In genomic region chr1:206375552-206375951, GRCh38 we compare ENCODE assay signal across 8 cellular contexts.
DNase-seq lines count a peak whose midpoint lies in the region; ATAC-seq, FAIRE-seq and TF ChIP-seq lines count a peak whose summit lies in the region.
"Not testable (repeated sequence)": the region's sequence is repeated elsewhere in the genome, so short reads cannot be mapped to it uniquely, and the experiment has no call there.

No MANE protein-coding gene starts in this region.

- peak overlapping the region; percentile 48; the same call in 1 of the 2 replicates for H3K27ac ChIP-seq in ACC112 (ENCODE audit: low read depth, low read length)
- H3K27ac ChIP-seq in astrocyte (ENCODE audit: low read depth, low read length); HepG2 (ENCODE audit: extremely low read length, insufficient read depth, low read length); small intestine (ENCODE audit: low read depth in 1 of 2, low read length in 1 of 2): not testable (repeated sequence)

- not testable (repeated sequence) for TF ChIP-seq POLR2A in HepG2 (IDR thresholded peaks at IDR 0.05; ENCODE audit: insufficient read depth in 1 of 2, low read depth in 2 of 2, low read length in 2 of 2)

- H3K27me3 Mint-ChIP-seq in astrocyte (ENCODE audit: low read depth, unreplicated experiment); nephron (ENCODE audit: low read depth): not testable (repeated sequence)

- H3K4me3 ChIP-seq in ACC112 (ENCODE audit: low read depth, low read length); astrocyte (ENCODE audit: insufficient read depth, low read depth, low read length); HepG2 (replicated peaks in 1 of 3; ENCODE audit: insufficient read depth in 1 of 3, low read depth in 2 of 3, low read length in 3 of 3); small intestine (ENCODE audit: low read depth in 1 of 2, low read length in 2 of 2): not testable (repeated sequence)

- not testable (repeated sequence) for DNase-seq in RCC 7860 (ENCODE audit: low spot score); astrocyte (ENCODE audit: low read depth); left ventricle myocardium superior; HepG2 (ENCODE audit: low spot score)
- peak; percentile 13 for DNase-seq in dermis blood vessel endothelial cell
- peak; percentile 48 for DNase-seq in small intestine

- not testable (repeated sequence) for H3K4me1 ChIP-seq in ACC112 (ENCODE audit: control insufficient read depth, insufficient read depth, low read length, unreplicated experiment); astrocyte (ENCODE audit: insufficient read depth, low read length); HepG2 (ENCODE audit: insufficient read depth, low read length); small intestine (ENCODE audit: control insufficient read depth in 2 of 2, insufficient read depth in 1 of 2, low read depth in 1 of 2, low read length in 1 of 2)

- TF ChIP-seq EP300 in HepG2 (IDR thresholded peaks at IDR 0.05; ENCODE audit: low read depth in 2 of 2, low read length in 2 of 2); HepG2 (CRISPR knock-in tag; IDR thresholded peaks at IDR 0.05; ENCODE audit: borderline replicate concordance): not testable (repeated sequence)

- peak overlapping the region; percentile 53 for H3K27ac Mint-ChIP-seq in astrocyte (ENCODE audit: unreplicated experiment)
- peak overlapping the region in 2 of 3 experiments; percentile 22 to 41 for H3K27ac Mint-ChIP-seq in nephron

- CTCF ChIA-PET in HepG2 (lab: Yijun Ruan, JAX; ENCODE audit: low intra/inter-chr PET ratio, low total read pairs): not testable (repeated sequence)

- H3K79me2 ChIP-seq in ACC112 (ENCODE audit: control insufficient read depth, insufficient read depth, low read length, unreplicated experiment); astrocyte (ENCODE audit: insufficient read depth, low read length); HepG2 (ENCODE audit: insufficient read depth, low read length): not testable (repeated sequence)

- not testable (repeated sequence) for H3K27me3 ChIP-seq in ACC112 (ENCODE audit: insufficient read depth, low read length); astrocyte (ENCODE audit: insufficient read depth, low read length); HepG2 (ENCODE audit: control insufficient read depth in 1 of 2, insufficient read depth in 2 of 2, low read length in 2 of 2); small intestine (ENCODE audit: control insufficient read depth in 2 of 2, insufficient read depth in 2 of 2, low read length in 2 of 2)

- TF ChIP-seq RAD21 in HepG2 (CRISPR knock-in tag; IDR thresholded peaks at IDR 0.05): not testable (repeated sequence)

- intact Hi-C loops in left ventricle myocardium superior (cut with micrococcal nuclease); HepG2 (cut with micrococcal nuclease; ENCODE audit: unreplicated experiment): not testable (repeated sequence)

- H2AFZ ChIP-seq in ACC112 (ENCODE audit: low read length, unreplicated experiment); astrocyte (ENCODE audit: low read depth, low read length); HepG2 (ENCODE audit: low read length): not testable (repeated sequence)

- H3K9me3 ChIP-seq in astrocyte (ENCODE audit: insufficient read depth, low read depth, low read length); HepG2 (ENCODE audit: low read length); small intestine (ENCODE audit: control insufficient read depth, low read depth): not testable (repeated sequence)

- in situ Hi-C loops in HepG2 (cut with HindIII; ENCODE audit: extremely low pct_ligation_motif_present, low pct_unique_long_range_greater_than_20kb): not testable (repeated sequence)

- not testable (repeated sequence) for H3K4me3 Mint-ChIP-seq in astrocyte (ENCODE audit: unreplicated experiment); nephron

- not testable (repeated sequence) for H4K20me1 ChIP-seq in astrocyte (ENCODE audit: insufficient read depth, low read length); HepG2 (ENCODE audit: insufficient read depth, low read length)

- not testable (repeated sequence) for BruUV-seq in HepG2 (replicated peaks; lab: Mats Ljungman, UMichigan)

- ATAC-seq in left ventricle myocardium superior: peak; percentile 17
- not testable (repeated sequence) for ATAC-seq in HepG2

- not testable (repeated sequence) for H3K4me2 ChIP-seq in astrocyte (ENCODE audit: low read length); HepG2 (ENCODE audit: low read depth, low read length)

- TF ChIP-seq CTCF in astrocyte (IDR thresholded peaks at IDR 0.05; ENCODE audit: insufficient read depth, low read depth, low read length); HepG2 (CRISPR knock-in tag; IDR thresholded peaks at IDR 0.05); nephron (IDR thresholded peaks at IDR 0.05; ENCODE audit: unreplicated experiment in 3 of 3): not testable (repeated sequence)

- not testable (repeated sequence) for H3K4me1 Mint-ChIP-seq in astrocyte (ENCODE audit: low read depth, unreplicated experiment); nephron

- not testable (repeated sequence) for H3K36me3 ChIP-seq in ACC112 (ENCODE audit: insufficient read depth, low read length); astrocyte (ENCODE audit: insufficient read depth, low read length); HepG2 (replicated peaks in 1 of 2; ENCODE audit: control insufficient read depth in 1 of 2, insufficient read depth in 2 of 2, low read length in 2 of 2); small intestine (ENCODE audit: control insufficient read depth in 2 of 2, insufficient read depth in 2 of 2, low read length in 2 of 2)

- H3K36me3 Mint-ChIP-seq in astrocyte (ENCODE audit: low read depth, unreplicated experiment); nephron (ENCODE audit: low read depth): not testable (repeated sequence)

- POLR2A ChIA-PET in HepG2 (lab: Yijun Ruan, JAX): not testable (repeated sequence)

- FAIRE-seq in RCC 7860 (lab: Jason Lieb, UNC): peak; percentile 20
- not testable (repeated sequence) for FAIRE-seq in astrocyte (lab: Jason Lieb, UNC); HepG2 (lab: Jason Lieb, UNC); small intestine (lab: Jason Lieb, UNC)

- H3K9me3 Mint-ChIP-seq in astrocyte (ENCODE audit: unreplicated experiment); nephron: not testable (repeated sequence)

- WGBS in HepG2 (ENCODE audit: low lambda C conversion rate): no CpG with 5 or more reads among the region's 3 CpGs
- 14 to 38% (median 31%) methylated on average over 1 to 2 of the region's 3 CpGs for WGBS in small intestine, 3 donors

- not testable (repeated sequence) for H3K9ac ChIP-seq in astrocyte (ENCODE audit: low read length); HepG2 (ENCODE audit: insufficient read depth, low read depth, low read length)

TF ChIP-seq in HepG2, 621 proteins besides CTCF, POLR2A, EP300 and RAD21:
- TF ChIP-seq RARA (CRISPR knock-in tag; IDR thresholded peaks at IDR 0.05): peak; percentile 56; the same call in 1 of the 2 replicates
